ENCODE assay signal across 15 cellular contexts in genomic region chr9:120514599-120514854, GRCh38.
DNase-seq lines count a peak whose midpoint lies in the region; ATAC-seq lines count a peak whose summit lies in the region.
"Had no signal": no experiment of that assay in that cellular context is flagged by ENCODE, and none has a peak within 500 bp of the region (broad histone marks: within the 10 kb centered on the region; RNA-seq: fewer than 3 reads in every experiment).

No MANE protein-coding gene starts in this region.

- H3K27ac Mint-ChIP-seq in activated CD4-positive, alpha-beta T cell treated with anti-CD3 and anti-CD28 coated beads, Interleukin-2, amount 10 ng/mL, durations not matched to agents 7 days and 5 days: peak overlapping the region; percentile 16
- H3K27ac Mint-ChIP-seq in activated CD4-positive, alpha-beta T cell treated with anti-CD3 and anti-CD28 coated beads, Interleukin-2, amount 10 ng/mL, durations not matched to agents 24 days and 14 days: no peak overlapping the region
- H3K27ac Mint-ChIP-seq: B cell; CD4-positive, CD25-positive, alpha-beta regulatory T cell; CD8-positive, alpha-beta T cell had no signal

- CTCF ChIA-PET in activated CD4-positive, alpha-beta T cell treated with anti-CD3 and anti-CD28 coated beads, Interleukin-2, amount 10 ng/mL, durations not matched to agents 7 days and 5 days (lab: Charles Lee): interaction anchor here (0.5 kb wide), 1 partner anchor 102 kb away, joined by 4 read pairs; no protein-coding TSS in a partner anchor

- no peaks in the 10 kb centered on the region for H3K4me1 Mint-ChIP-seq in activated CD4-positive, alpha-beta T cell treated with anti-CD3 and anti-CD28 coated beads, Interleukin-2, amount 10 ng/mL, durations not matched to agents 7 days and 5 days
- H3K4me1 Mint-ChIP-seq in activated CD4-positive, alpha-beta T cell treated with anti-CD3 and anti-CD28 coated beads, Interleukin-2, amount 10 ng/mL, durations not matched to agents 24 days and 14 days: peaks cover 2% of the 10 kb centered on the region
- H3K4me1 Mint-ChIP-seq: B cell had no signal

- peaks cover 7% of the 10 kb centered on the region for H3K9me3 Mint-ChIP-seq in activated CD4-positive, alpha-beta T cell treated with anti-CD3 and anti-CD28 coated beads, Interleukin-2, amount 10 ng/mL, durations not matched to agents 7 days and 5 days
- H3K9me3 Mint-ChIP-seq in activated CD4-positive, alpha-beta T cell treated with anti-CD3 and anti-CD28 coated beads, Interleukin-2, amount 10 ng/mL, durations not matched to agents 24 days and 14 days: no peaks in the 10 kb centered on the region

- no peak for DNase-seq in activated CD4-positive, alpha-beta T cell treated with anti-CD3 and anti-CD28 coated beads, Interleukin-2, amount 10 ng/mL, durations not matched to agents 7 days and 5 days
- DNase-seq in activated CD4-positive, alpha-beta T cell treated with anti-CD3 and anti-CD28 coated beads, Interleukin-2, amount 10 ng/mL, durations not matched to agents 24 days and 14 days: no peak
- no peak for DNase-seq in Right ventricle myocardium superior
- no peak for DNase-seq in left ventricle myocardium superior
- DNase-seq in superior temporal gyrus (ENCODE audit: extremely low spot score): peak; percentile 30
- DNase-seq: Caco-2; CD4-positive, CD25-positive, alpha-beta regulatory T cell; CD8-positive, alpha-beta T cell; DMS153; DND-41; GM23248; H7; HCEC 1CT had no signal

- ATAC-seq in Right ventricle myocardium superior (ENCODE audit: poor library complexity) (peak; percentile 36), left ventricle myocardium superior (no peak), GM18858 (IDR thresholded peaks at IDR 0.05; ENCODE audit: unreplicated experiment) (no peak)
- ATAC-seq: CD8-positive, alpha-beta T cell had no signal

- no peaks in the 10 kb centered on the region for H3K27me3 Mint-ChIP-seq in activated CD4-positive, alpha-beta T cell treated with anti-CD3 and anti-CD28 coated beads, Interleukin-2, amount 10 ng/mL, durations not matched to agents 7 days and 5 days
- H3K27me3 Mint-ChIP-seq in activated CD4-positive, alpha-beta T cell treated with anti-CD3 and anti-CD28 coated beads, Interleukin-2, amount 10 ng/mL, durations not matched to agents 24 days and 14 days: no peaks in the 10 kb centered on the region
- H3K27me3 Mint-ChIP-seq: B cell; CD4-positive, CD25-positive, alpha-beta regulatory T cell had no signal

- POLR2A ChIA-PET in activated CD4-positive, alpha-beta T cell treated with anti-CD3 and anti-CD28 coated beads, Interleukin-2, amount 10 ng/mL, durations not matched to agents 7 days and 5 days (lab: Charles Lee): no interaction called here

- intact Hi-C loops in activated CD4-positive, alpha-beta T cell treated with anti-CD3 and anti-CD28 coated beads, Interleukin-2, amount 10 ng/mL, durations not matched to agents 24 days and 14 days (cut with micrococcal nuclease): no loop called here
- intact Hi-C loops in Right ventricle myocardium superior (cut with DNase I): no loop called here
- intact Hi-C loops in left ventricle myocardium superior (cut with micrococcal nuclease): no loop called here

- peaks cover 84% of the 10 kb centered on the region for H3K36me3 Mint-ChIP-seq in activated CD4-positive, alpha-beta T cell treated with anti-CD3 and anti-CD28 coated beads, Interleukin-2, amount 10 ng/mL, durations not matched to agents 7 days and 5 days (ENCODE audit: low read depth)
- peaks cover 81% of the 10 kb centered on the region for H3K36me3 Mint-ChIP-seq in activated CD4-positive, alpha-beta T cell treated with anti-CD3 and anti-CD28 coated beads, Interleukin-2, amount 10 ng/mL, durations not matched to agents 24 days and 14 days (ENCODE audit: low read depth)

- no peak overlapping the region for H3K4me3 Mint-ChIP-seq in activated CD4-positive, alpha-beta T cell treated with anti-CD3 and anti-CD28 coated beads, Interleukin-2, amount 10 ng/mL, durations not matched to agents 7 days and 5 days
- H3K4me3 Mint-ChIP-seq in activated CD4-positive, alpha-beta T cell treated with anti-CD3 and anti-CD28 coated beads, Interleukin-2, amount 10 ng/mL, durations not matched to agents 24 days and 14 days: no peak overlapping the region
- H3K4me3 Mint-ChIP-seq: B cell; CD4-positive, CD25-positive, alpha-beta regulatory T cell; CD8-positive, alpha-beta T cell had no signal
